Comparison of ENCODE assay signal across 11 cellular contexts in the genomic region with DNA sequence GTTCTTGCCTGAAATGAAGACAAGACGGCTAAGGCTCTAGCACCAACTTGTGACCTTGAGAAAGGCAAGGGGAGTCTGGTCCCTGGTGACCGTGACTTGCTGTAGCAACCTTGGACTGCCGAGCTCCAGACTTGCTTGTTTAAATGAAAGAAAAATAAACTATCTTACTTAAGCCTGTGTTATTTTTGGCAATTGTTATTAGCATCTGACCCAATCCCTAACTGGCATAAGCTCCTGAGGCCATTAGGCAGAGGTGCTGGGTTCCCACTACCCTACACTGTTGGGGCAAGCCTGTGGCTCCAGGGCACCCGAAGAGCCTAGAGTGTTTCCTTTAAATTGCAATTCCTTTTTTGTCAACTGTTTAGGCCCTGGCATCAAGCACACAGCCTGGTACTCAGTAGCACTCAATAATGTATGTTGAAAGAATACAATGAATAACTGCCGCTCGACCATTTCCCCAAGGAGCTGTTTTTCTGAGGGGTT.
DNase-seq lines count a peak whose midpoint lies in the region; TF ChIP-seq lines count a peak whose summit lies in the region.
"Had no signal": no experiment of that assay in that cellular context is flagged by ENCODE, and none has a peak within 500 bp of the region (broad histone marks: within the 10 kb centered on the region; RNA-seq: fewer than 3 reads in every experiment).

No MANE protein-coding gene starts in this region.

- peak overlapping the region; percentile 26; the same call in 1 of the 2 replicates for H3K4me3 ChIP-seq in ACC112 (ENCODE audit: low read depth, low read length)
- no peak overlapping the region for H3K4me3 ChIP-seq in MG63
- no peak overlapping the region for H3K4me3 ChIP-seq in cardiac fibroblast (replicated peaks in 1 of 2; ENCODE audit: low read depth in 2 of 2, low read length in 2 of 2)
- H3K4me3 ChIP-seq in mesenchymal stem cell (ENCODE audit: insufficient read depth in 1 of 2, low read depth in 1 of 2, low read length in 2 of 2): no peak overlapping the region

- no peak overlapping the region for H3K9ac ChIP-seq in mesenchymal stem cell (ENCODE audit: low read length)

- H2AK5ac ChIP-seq in mesenchymal stem cell (ENCODE audit: low read length, severe bottlenecking): peak overlapping the region; percentile 99

- H2BK15ac ChIP-seq in mesenchymal stem cell (ENCODE audit: low read depth, poor library complexity, severe bottlenecking): no peak overlapping the region

- peaks cover 49% of the 10 kb centered on the region for H3K79me2 ChIP-seq in ACC112 (ENCODE audit: control insufficient read depth, insufficient read depth, low read length, unreplicated experiment)

- H3K23ac ChIP-seq in mesenchymal stem cell (ENCODE audit: low read length in 2 of 2): no peak overlapping the region

- no peak overlapping the region for H3K14ac ChIP-seq in mesenchymal stem cell (ENCODE audit: low read length in 2 of 2)

- H3K4ac ChIP-seq in mesenchymal stem cell (ENCODE audit: low read depth in 1 of 2, low read length in 2 of 2): no peak overlapping the region

- H3K4me1 ChIP-seq in ACC112 (ENCODE audit: control insufficient read depth, insufficient read depth, low read length, unreplicated experiment): peaks cover 71% of the 10 kb centered on the region
- H3K4me1 ChIP-seq in mesenchymal stem cell (ENCODE audit: control insufficient read depth, insufficient read depth, low read depth, low read length): peaks cover 25% of the 10 kb centered on the region

- H3K9me3 ChIP-seq in MG63 (no peaks in the 10 kb centered on the region), mesenchymal stem cell (ENCODE audit: control insufficient read depth, low read length) (no peaks in the 10 kb centered on the region)

- H4K8ac ChIP-seq in mesenchymal stem cell (ENCODE audit: low read length): no peak overlapping the region

- H3K27ac ChIP-seq in ACC112 (ENCODE audit: low read depth, low read length) (peak overlapping the region; percentile 100), mesenchymal stem cell (ENCODE audit: low read length, poor library complexity, severe bottlenecking) (peak overlapping the region; percentile 49)

- H3K18ac ChIP-seq in mesenchymal stem cell (ENCODE audit: low read depth in 1 of 2, low read length in 2 of 2): no peak overlapping the region

- no peak overlapping the region for H3K4me2 ChIP-seq in mesenchymal stem cell (ENCODE audit: low read length, poor library complexity, severe bottlenecking)

- DNase-seq in MG63: peak; percentile 41
- DNase-seq in cardiac fibroblast (ENCODE audit: low read depth in 2 of 2): peak; percentile 69 to 83
- DNase-seq in mesenchymal stem cell: peak; percentile 76
- DNase-seq in occipital lobe (lab: John Stamatoyannopoulos, UW): no peak
- DNase-seq in activated CD4-positive, alpha-beta T cell treated with anti-CD3 and anti-CD28 coated beads for 48 hours: no peak
- DNase-seq in activated CD4-positive, alpha-beta T cell treated with anti-CD3 and anti-CD28 coated beads, Interleukin-2, amount 50 U/mL, for 4 hours: no peak
- no peak for DNase-seq in posterior vena cava (ENCODE audit: low spot score)
- DNase-seq: activated CD8-positive, alpha-beta memory T cell treated with anti-CD3 and anti-CD28 coated beads, Interleukin-2, amount 50 U/mL, for 48 hours; SIG-M5; stimulated activated CD4-positive, alpha-beta T cell treated with anti-CD3 and anti-CD28 coated beads, Interleukin-1b, Interleukin-23, amount 100 ng/mL, for 48 hours had no signal

- intact Hi-C loops in posterior vena cava (cut with DNase I): no loop called here

- H2BK5ac ChIP-seq in mesenchymal stem cell (ENCODE audit: low read depth, low read length, poor library complexity, severe bottlenecking): peak overlapping the region; percentile 74

- TF ChIP-seq CTCF in cardiac fibroblast (IDR thresholded peaks at IDR 0.05; ENCODE audit: low read depth, low read length): no peak

- 87% methylated on average over 5 of the region's 6 CpGs for WGBS in mesenchymal stem cell

- H2AFZ ChIP-seq in ACC112 (ENCODE audit: low read length, unreplicated experiment) (no peak overlapping the region), mesenchymal stem cell (ENCODE audit: low read depth, low read length) (no peak overlapping the region)

- no peak overlapping the region for H2BK120ac ChIP-seq in mesenchymal stem cell (ENCODE audit: low read depth, low read length)

- peaks cover 11% of the 10 kb centered on the region for H3K79me1 ChIP-seq in mesenchymal stem cell (replicated peaks; ENCODE audit: low read length, poor library complexity, severe bottlenecking)

- H3K27me3 ChIP-seq in ACC112 (ENCODE audit: insufficient read depth, low read length): no peaks in the 10 kb centered on the region
- H3K27me3 ChIP-seq in MG63: no peaks in the 10 kb centered on the region
- no peaks in the 10 kb centered on the region for H3K27me3 ChIP-seq in mesenchymal stem cell (ENCODE audit: control insufficient read depth in 1 of 2, insufficient read depth in 1 of 2, low read length in 2 of 2)

- no peak overlapping the region for H2BK12ac ChIP-seq in mesenchymal stem cell (ENCODE audit: low read length in 2 of 2)

- H4K91ac ChIP-seq in mesenchymal stem cell (ENCODE audit: low read length): no peak overlapping the region

- H3K36me3 ChIP-seq in ACC112 (ENCODE audit: insufficient read depth, low read length) (peaks cover 9% of the 10 kb centered on the region; the same call in 1 of the 2 replicates), MG63 (no peaks in the 10 kb centered on the region), mesenchymal stem cell (ENCODE audit: control insufficient read depth in 1 of 2, insufficient read depth in 2 of 2, low read depth in 1 of 2, low read length in 2 of 2) (peaks cover 0 to 3% of the 10 kb centered on the region in 2 experiments)

Comparison
In these comparisons a context has a peak if more than half of its experiments do, and no peak if none do; other contexts are left out.
1. DNase-seq: peak in MG63 (single experiment), cardiac fibroblast (2 of 2) and mesenchymal stem cell (single experiment); none in occipital lobe (single experiment), activated CD4-positive, alpha-beta T cell treated with anti-CD3 and anti-CD28 coated beads for 48 hours (single experiment), activated CD4-positive, alpha-beta T cell treated with anti-CD3 and anti-CD28 coated beads, Interleukin-2, amount 50 U/mL, for 4 hours (0 of 2) and posterior vena cava (single experiment).